ENCODE assay signal across 25 cellular contexts in the genomic region with DNA sequence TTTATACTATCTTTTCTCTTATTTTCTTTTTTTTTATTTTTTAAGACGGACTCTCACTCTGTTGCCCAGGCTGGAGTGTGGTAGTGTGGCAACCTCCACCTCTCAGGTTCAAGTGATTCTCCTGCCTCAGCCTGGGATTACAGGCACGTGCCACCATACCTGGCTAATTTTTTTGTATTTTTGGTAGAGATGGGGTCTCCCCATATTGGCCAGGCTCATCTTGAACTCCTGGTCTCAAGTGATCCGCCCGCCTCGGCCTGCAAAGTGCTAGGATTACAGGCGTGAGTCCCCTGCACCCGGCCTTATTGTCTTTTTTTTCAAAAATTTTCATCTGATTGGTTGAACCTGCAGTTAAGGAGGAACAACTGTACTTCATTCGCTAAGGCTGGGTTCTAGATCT.
"Had no signal": no experiment of that assay in that cellular context is flagged by ENCODE, and none has a peak within 500 bp of the region (broad histone marks: within the 10 kb centered on the region; RNA-seq: fewer than 3 reads in every experiment).

No MANE protein-coding gene starts in this region.

- H3K27ac ChIP-seq: foreskin keratinocyte, left lung, testis had no signal

- H3K9me3 Mint-ChIP-seq: activated CD4-positive, alpha-beta T cell treated with anti-CD3 and anti-CD28 coated beads, Interleukin-2, amount 10 ng/mL, durations not matched to agents 7 days and 5 days; activated naive CD4-positive, alpha-beta T cell treated with anti-CD3 and anti-CD28 coated beads, Interleukin-2, amount 50 U/mL, for 72 hours; activated T-cell treated with anti-CD3 and anti-CD28 coated beads, Interleukin-2, amount 50 U/mL, for 72 hours; nephron progenitor cell; type B pancreatic cell had no signal

- H3K27me3 ChIP-seq: body of pancreas, esophagus muscularis mucosa, foreskin keratinocyte, left lung, neutrophil, testis, vagina had no signal

- H3K27me3 Mint-ChIP-seq: activated CD4-positive, alpha-beta T cell treated with anti-CD3 and anti-CD28 coated beads, Interleukin-2, amount 10 ng/mL, durations not matched to agents 7 days and 5 days; activated CD8-positive, alpha-beta memory T cell treated with anti-CD3 and anti-CD28 coated beads, Interleukin-2, amount 10 ng/mL, durations not matched to agents 7 days and 5 days; T-helper 17 cell; type B pancreatic cell had no signal

- ATAC-seq: activated CD8-positive, alpha-beta memory T cell treated with anti-CD3 and anti-CD28 coated beads, Interleukin-2, amount 10 ng/mL, durations not matched to agents 7 days and 5 days; activated CD8-positive, alpha-beta T cell treated with anti-CD3 and anti-CD28 coated beads, Interleukin-2, amount 10 ng/mL, durations not matched to agents 7 days and 5 days; activated naive CD4-positive, alpha-beta T cell treated with anti-CD3 and anti-CD28 coated beads, Interleukin-2, amount 50 U/mL, for 72 hours; activated T-cell treated with anti-CD3 and anti-CD28 coated beads, Interleukin-2, amount 50 U/mL, for 72 hours; body of pancreas; foreskin keratinocyte; left lung; mucosa of descending colon; T-helper 17 cell had no signal

- H3K4me3 ChIP-seq: body of pancreas, coronary artery, esophagus muscularis mucosa, left lung, mucosa of descending colon, testis, vagina had no signal

- H3K36me3 ChIP-seq: vagina had no signal

- H3K36me3 Mint-ChIP-seq: activated naive CD4-positive, alpha-beta T cell treated with anti-CD3 and anti-CD28 coated beads, Interleukin-2, amount 50 U/mL, for 72 hours had no signal

- H3K4me3 Mint-ChIP-seq: activated CD4-positive, alpha-beta T cell treated with anti-CD3 and anti-CD28 coated beads, Interleukin-2, amount 10 ng/mL, durations not matched to agents 7 days and 5 days; activated CD8-positive, alpha-beta memory T cell treated with anti-CD3 and anti-CD28 coated beads, Interleukin-2, amount 10 ng/mL, durations not matched to agents 7 days and 5 days; activated CD8-positive, alpha-beta T cell treated with anti-CD3 and anti-CD28 coated beads, Interleukin-2, amount 10 ng/mL, durations not matched to agents 7 days and 5 days; activated T-cell treated with anti-CD3 and anti-CD28 coated beads, Interleukin-2, amount 50 U/mL, for 72 hours; nephron progenitor cell; T-helper 17 cell; type B pancreatic cell had no signal

- DNase-seq: activated CD4-positive, alpha-beta T cell treated with anti-CD3 and anti-CD28 coated beads for 1 hour; activated CD4-positive, alpha-beta T cell treated with anti-CD3 and anti-CD28 coated beads, Interleukin-2, amount 10 ng/mL, durations not matched to agents 7 days and 5 days; activated CD8-positive, alpha-beta memory T cell treated with anti-CD3 and anti-CD28 coated beads, Interleukin-2, amount 10 ng/mL, durations not matched to agents 7 days and 5 days; activated CD8-positive, alpha-beta T cell treated with anti-CD3 and anti-CD28 coated beads, Interleukin-2, amount 10 ng/mL, durations not matched to agents 7 days and 5 days; activated naive CD4-positive, alpha-beta T cell; activated T-cell treated with anti-CD3 and anti-CD28 coated beads, Interleukin-2, amount 50 U/mL, for 72 hours; anterior cingulate cortex; cerebellar nuclear complex; foreskin keratinocyte; kidney glomerular epithelial cell; left lung; mucosa of descending colon; nephron progenitor cell; retina; stimulated activated naive CD4-positive, alpha-beta T cell treated with Interleukin-2 at 50 U/mL for 16 hours; T-helper 17 cell; T1000; testis had no signal

- H3K9me3 ChIP-seq: body of pancreas, esophagus muscularis mucosa, left lung, mucosa of descending colon, neutrophil, testis, vagina had no signal
